In genomic region chr6:168124161-168124560, GRCh38 we compare ENCODE assay signal across 27 cellular contexts. TPM values are rescaled to one million over a fixed set of nuclear protein-coding genes. Genes with fewer than 3 reads are reported as not detected.
A peak's percentile ranks its signal among the peaks of the same experiment; 100 is the strongest.
DNase-seq lines count a peak whose midpoint lies in the region; ATAC-seq and TF ChIP-seq lines count a peak whose summit lies in the region.
"Had no signal": no experiment of that assay in that cellular context is flagged by ENCODE, and none has a peak within 500 bp of the region (broad histone marks: within the 10 kb centered on the region; RNA-seq: fewer than 3 reads in every experiment).

No MANE protein-coding gene starts in this region.

- ATAC-seq in GM19324 (IDR thresholded peaks at IDR 0.05; ENCODE audit: low FRiP score, unreplicated experiment) (no peak), GM18505 (IDR thresholded peaks at IDR 0.05; ENCODE audit: unreplicated experiment) (no peak)
- ATAC-seq: PC-3 had no signal

- in situ Hi-C loops in GM13976 (cut with MboI; ENCODE audit: low sequenced_read_pairs, unreplicated experiment), result no loop called here

- no peak for TF ChIP-seq POLR2A in GM18505 (IDR thresholded peaks at IDR 0.05; ENCODE audit: borderline replicate concordance, extremely low read depth, insufficient read depth, insufficient read length)

- TF ChIP-seq CTCF in GM13976 (IDR thresholded peaks at IDR 0.05; ENCODE audit: borderline replicate concordance, control extremely low read depth, extremely low read depth, insufficient read depth, missing control alignments), result no peak

- DNase-seq in AG08396 (ENCODE audit: low spot score) (peak; percentile 1), NCI-H526 treated with DMSO at 0.1 percent for 48 hours (lab: John Stamatoyannopoulos, UW) (peak; percentile 97), ecto neural progenitor cell (ENCODE audit: low spot score) (peak; percentile 11), mucosa of gallbladder (ENCODE audit: low spot score) (peak; percentile 5), cerebellum (ENCODE audit: low spot score) (no peak), GM13976 (ENCODE audit: low spot score) (no peak)
- DNase-seq: BE2C; CD4-positive, CD25-positive, alpha-beta regulatory T cell; COR-L47; DMS53; KBM-7; MV-4-11; NCI-H1105 treated with DMSO at 0.1 percent for 48 hours; NCI-H146; NCI-H1930; NCI-H2107; NCI-H524; NCI-H82; NK-92 treated with Interleukin-12 subunit alpha and Interleukin-12 subunit beta, amount 100 ng/mL, for 24 hours; PC-3 had no signal

RNA-seq across cellular contexts. Expression of gene FRMD1, which starts 45.1 kb away (rescaled TPM):
- total RNA-seq in mucosa of gallbladder (not detected), cerebellum (not detected)
- total RNA-seq: CD4-positive, CD25-positive, alpha-beta regulatory T cell; Daoy; G401; LHCN-M2; MCF 10A; PC-3; SJSA1 had no signal

Comparison
In these comparisons a context has a peak if more than half of its experiments do, and no peak if none do; other contexts are left out.
1. DNase-seq: peak in AG08396 (single experiment), NCI-H526 treated with DMSO at 0.1 percent for 48 hours (single experiment), ecto neural progenitor cell (single experiment) and mucosa of gallbladder (single experiment); none in cerebellum (single experiment) and GM13976 (single experiment).